2 cellular contexts compared by ENCODE assay signal in genomic region chr1:3922201-3922725, GRCh38.
TF ChIP-seq lines count a peak whose summit lies in the region.

No MANE protein-coding gene starts in this region.

TF ChIP-seq in GM12878, 131 proteins besides CTCF, POLR2A, EP300 and RAD21:
- TF ChIP-seq SP1 (IDR thresholded peaks at IDR 0.05; ENCODE audit: low read depth, low read length): peak; percentile 61
- TF ChIP-seq YBX1 (IDR thresholded peaks at IDR 0.05): no peak
- TF ChIP-seq BHLHE40 (IDR thresholded peaks at IDR 0.05; ENCODE audit: borderline replicate concordance in 1 of 2, low read depth in 2 of 2, low read length in 1 of 2): peak; percentile 8 to 56; a peak in 1 of 4 replicates
- TF ChIP-seq POU2F2 (IDR thresholded peaks at IDR 0.05; ENCODE audit: borderline replicate concordance, low read depth, low read length): peak; percentile 66; the same call in 1 of the 3 replicates

TF ChIP-seq in SK-N-SH, 30 proteins besides CTCF, POLR2A, EP300 and RAD21:
- TF ChIP-seq REST (IDR thresholded peaks at IDR 0.05; ENCODE audit: low read depth, low read length): no peak
- no peak for TF ChIP-seq FOXM1 (IDR thresholded peaks at IDR 0.05; ENCODE audit: low read depth)
- TF ChIP-seq IRF3 (IDR thresholded peaks at IDR 0.05; ENCODE audit: low read depth, low read length): no peak
- TF ChIP-seq GABPA (IDR thresholded peaks at IDR 0.05; ENCODE audit: low read depth): no peak
- TF ChIP-seq GATA2 (CRISPR knock-in tag; IDR thresholded peaks at IDR 0.05): no peak
